In the genomic region with DNA sequence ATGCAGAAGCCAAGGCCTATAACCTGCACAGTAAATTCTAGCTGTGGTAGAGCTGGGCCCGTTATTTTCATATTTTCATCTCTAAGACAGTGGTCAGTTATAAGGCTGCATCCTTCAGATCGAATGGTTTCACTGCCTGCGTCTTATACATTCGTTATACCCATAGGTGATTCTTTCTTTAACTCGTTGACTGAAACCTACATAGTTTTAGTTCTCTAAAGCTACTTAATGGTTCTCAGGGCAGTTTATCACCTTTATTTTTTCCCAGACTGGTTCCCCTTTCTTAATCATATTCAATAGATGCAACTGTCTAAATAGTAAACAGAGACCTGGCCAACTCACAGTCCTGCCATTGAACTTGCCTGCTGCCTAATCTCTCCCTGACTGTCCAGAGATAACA, we compare ENCODE assay signal across 1 cellular context.
A peak's percentile ranks its signal among the peaks of the same experiment; 100 is the strongest.
TF ChIP-seq lines count a peak whose summit lies in the region.

No MANE protein-coding gene starts in this region.

TF ChIP-seq in GM12878, 131 proteins besides CTCF, POLR2A, EP300 and RAD21 (continued from another document):
- TF ChIP-seq, protein P1, sequence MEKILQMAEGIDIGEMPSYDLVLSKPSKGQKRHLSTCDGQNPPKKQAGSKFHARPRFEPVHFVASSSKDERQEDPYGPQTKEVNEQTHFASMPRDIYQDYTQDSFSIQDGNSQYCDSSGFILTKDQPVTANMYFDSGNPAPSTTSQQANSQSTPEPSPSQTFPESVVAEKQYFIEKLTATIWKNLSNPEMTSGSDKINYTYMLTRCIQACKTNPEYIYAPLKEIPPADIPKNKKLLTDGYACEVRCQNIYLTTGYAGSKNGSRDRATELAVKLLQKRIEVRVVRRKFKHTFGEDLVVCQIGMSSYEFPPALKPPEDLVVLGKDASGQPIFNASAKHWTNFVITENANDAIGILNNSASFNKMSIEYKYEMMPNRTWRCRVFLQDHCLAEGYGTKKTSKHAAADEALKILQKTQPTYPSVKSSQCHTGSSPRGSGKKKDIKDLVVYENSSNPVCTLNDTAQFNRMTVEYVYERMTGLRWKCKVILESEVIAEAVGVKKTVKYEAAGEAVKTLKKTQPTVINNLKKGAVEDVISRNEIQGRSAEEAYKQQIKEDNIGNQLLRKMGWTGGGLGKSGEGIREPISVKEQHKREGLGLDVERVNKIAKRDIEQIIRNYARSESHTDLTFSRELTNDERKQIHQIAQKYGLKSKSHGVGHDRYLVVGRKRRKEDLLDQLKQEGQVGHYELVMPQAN (conservative IDR thresholded peaks at IDR 0.05), result no peak
- TF ChIP-seq NRF1 (conservative IDR thresholded peaks at IDR 0.05; ENCODE audit: low read depth, low read length), result no peak
- TF ChIP-seq MYB (IDR thresholded peaks at IDR 0.05; ENCODE audit: borderline replicate concordance, low read depth, low read length), result peak; percentile 38; the same call in 1 of the 2 replicates
- TF ChIP-seq MEF2A (IDR thresholded peaks at IDR 0.05; ENCODE audit: insufficient read depth, low read depth, low read length), result no peak
- TF ChIP-seq ZNF622 (IDR thresholded peaks at IDR 0.05), result no peak
- TF ChIP-seq IKZF2 (IDR thresholded peaks at IDR 0.05), result peak in 1 of 2 experiments; percentile 13; a peak in 2 of 4 replicates
- 0 out of 2 replicates have a peak, but pooled peaks have one; percentile 51 for TF ChIP-seq DPF2 (IDR thresholded peaks at IDR 0.05)
TF ChIP-seq in GM12878: peak in this region for 9.
